8 cellular contexts compared by ENCODE assay signal in genomic region chr18:35582899-35583558, GRCh38. TPM values are rescaled to one million over a fixed set of nuclear protein-coding genes. Genes with fewer than 3 reads are reported as not detected.
DNase-seq lines count a peak whose midpoint lies in the region; ATAC-seq and TF ChIP-seq lines count a peak whose summit lies in the region.

No MANE protein-coding gene starts in this region.

- H3K9me3 Mint-ChIP-seq in mesothelial cell of epicardium = peaks cover 31% of the 10 kb centered on the region
- peaks cover 0 to 12% of the 10 kb centered on the region in 2 donors for H3K9me3 Mint-ChIP-seq in activated naive CD4-positive, alpha-beta T cell treated with anti-CD3 and anti-CD28 coated beads, Interleukin-2, amount 50 U/mL, for 72 hours

- in situ Hi-C loops in astrocyte of the cerebellum (cut with HindIII; ENCODE audit: low sequenced_read_pairs) = no loop called here

- H3K36me3 Mint-ChIP-seq in mesothelial cell of epicardium = peaks cover 35% of the 10 kb centered on the region
- peaks cover 0 to 39% of the 10 kb centered on the region in 2 donors for H3K36me3 Mint-ChIP-seq in activated naive CD4-positive, alpha-beta T cell treated with anti-CD3 and anti-CD28 coated beads, Interleukin-2, amount 50 U/mL, for 72 hours

- peaks cover 18% of the 10 kb centered on the region for H3K4me1 Mint-ChIP-seq in mesothelial cell of epicardium

- H3K4me3 Mint-ChIP-seq in mesothelial cell of epicardium = peak overlapping the region; percentile 77

- H3K27ac Mint-ChIP-seq in mesothelial cell of epicardium = peak overlapping the region; percentile 87
- H3K27ac Mint-ChIP-seq in activated naive CD4-positive, alpha-beta T cell treated with anti-CD3 and anti-CD28 coated beads, Interleukin-2, amount 50 U/mL, for 72 hours = peak overlapping the region in 1 of 2 donors; percentile 29

- DNase-seq in DMS79 (lab: John Stamatoyannopoulos, UW) = peak; percentile 85
- peak; percentile 81 for DNase-seq in NCI-H1105 treated with DMSO at 0.1 percent for 48 hours (lab: John Stamatoyannopoulos, UW)
- peak; percentile 18 for DNase-seq in astrocyte of the cerebellum (ENCODE audit: low read depth)
- DNase-seq in mesothelial cell of epicardium (ENCODE audit: low spot score in 2 of 2, unreplicated experiment in 2 of 2) = no peak
- DNase-seq in activated naive CD4-positive, alpha-beta T cell treated with anti-CD3 and anti-CD28 coated beads, Interleukin-2, amount 50 U/mL, for 72 hours (ENCODE audit: low spot score in 2 of 2) = no peak
- no peak for DNase-seq in SIG-M5 (lab: John Stamatoyannopoulos, UW)

- H3K4me3 ChIP-seq in astrocyte of the cerebellum (ENCODE audit: low read depth, low read length) = peak overlapping the region; percentile 74

- ATAC-seq in GM21381 (IDR thresholded peaks at IDR 0.05; ENCODE audit: unreplicated experiment) (no peak), HG03139 (IDR thresholded peaks at IDR 0.05; ENCODE audit: unreplicated experiment) (no peak)
- no peak for ATAC-seq in activated naive CD4-positive, alpha-beta T cell treated with anti-CD3 and anti-CD28 coated beads, Interleukin-2, amount 50 U/mL, for 72 hours

- H3K27me3 Mint-ChIP-seq in mesothelial cell of epicardium (ENCODE audit: low read depth) = peaks cover 2% of the 10 kb centered on the region

- no peak for TF ChIP-seq CTCF in astrocyte of the cerebellum (IDR thresholded peaks at IDR 0.05; ENCODE audit: low read depth, low read length, missing control alignments)
- TF ChIP-seq CTCF in mesothelial cell of epicardium (IDR thresholded peaks at IDR 0.05; ENCODE audit: unreplicated experiment) = no peak

RNA-seq across cellular contexts. Expression of gene GALNT1, which starts 1.5 kb away (rescaled TPM):
- total RNA-seq in mesothelial cell of epicardium = 80.7 to 95.5 TPM (median 85.0 TPM) in 3 replicates
- total RNA-seq in activated naive CD4-positive, alpha-beta T cell treated with anti-CD3 and anti-CD28 coated beads, Interleukin-2, amount 50 U/mL, for 72 hours = 10 to 100 TPM; 16.4 to 47.6 TPM

Comparison
In these comparisons a context has a peak if more than half of its experiments do, and no peak if none do; other contexts are left out.
1. DNase-seq: peak in DMS79 (single experiment), NCI-H1105 treated with DMSO at 0.1 percent for 48 hours (single experiment) and astrocyte of the cerebellum (single experiment); none in mesothelial cell of epicardium (0 of 2), activated naive CD4-positive, alpha-beta T cell treated with anti-CD3 and anti-CD28 coated beads, Interleukin-2, amount 50 U/mL, for 72 hours (0 of 2) and SIG-M5 (single experiment).